Comparison of ENCODE assay signal across 23 cellular contexts in the genomic region with DNA sequence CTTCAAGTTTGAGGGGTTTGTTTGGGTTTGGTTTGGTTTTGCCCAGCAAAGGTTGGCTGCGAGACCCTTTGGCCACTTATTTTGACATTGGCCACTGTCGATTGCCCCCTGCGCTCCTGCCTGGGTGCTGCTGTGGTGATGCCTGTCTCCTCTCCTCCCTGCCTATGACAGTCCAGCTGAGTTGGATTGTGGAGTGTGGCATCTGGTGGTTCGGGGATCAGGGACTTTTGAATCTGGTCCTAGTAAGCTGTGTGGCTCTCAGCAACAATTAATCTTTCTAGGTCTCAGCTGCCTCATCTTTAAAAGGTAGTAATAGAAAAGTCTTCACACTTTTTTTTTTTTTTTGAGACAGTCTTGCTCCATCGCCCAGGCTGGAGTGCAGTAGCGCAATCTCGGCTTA. TPM values are rescaled to one million over a fixed set of nuclear protein-coding genes. Genes with fewer than 3 reads are reported as not detected.
DNase-seq lines count a peak whose midpoint lies in the region; ATAC-seq, FAIRE-seq and TF ChIP-seq lines count a peak whose summit lies in the region.
"Had no signal": no experiment of that assay in that cellular context is flagged by ENCODE, and none has a peak within 500 bp of the region (broad histone marks: within the 10 kb centered on the region; RNA-seq: fewer than 3 reads in every experiment).

No MANE protein-coding gene starts in this region.

- DNase-seq in D721Med (ENCODE audit: insufficient read length, low spot score) (peak; percentile 52), NCI-H82 treated with DMSO at 0.1 percent for 48 hours (lab: John Stamatoyannopoulos, UW; ENCODE audit: unreplicated experiment) (peak; percentile 93), lower lobe of right lung (peak; percentile 20), posterior vena cava (ENCODE audit: low spot score) (peak; percentile 30), glutamatergic neuron (no peak), occipital lobe (lab: John Stamatoyannopoulos, UW) (no peak)
- no peak for DNase-seq in stimulated activated naive B cell treated with anti-CD40 and anti-IgM and Interleukin-4, amounts not matched to agents 10 μg/mL and 1 μg/mL and 100 μg/mL, for 72 hours
- no peak for DNase-seq in stimulated activated naive CD8-positive, alpha-beta T cell treated with anti-CD3 and anti-CD28 coated beads, Interleukin-15, Interleukin-2, amounts not matched to agents 100 U/mL and 50 U/mL, for 24 hours
- DNase-seq: AML-193; C1 segment of cervical spinal cord; Caco-2; CD8-positive, alpha-beta T cell; H7; MM.1S; NCI-H2029; NCI-H446 treated with DMSO at 0.1 percent for 48 hours; SIG-M5; SK-N-SH had no signal

- H3K4me1 ChIP-seq in lower lobe of right lung, result peaks cover 23% of the 10 kb centered on the region

- no peaks in the 10 kb centered on the region for H3K36me3 ChIP-seq in lower lobe of right lung

- no peak for FAIRE-seq in D721Med (lab: Jason Lieb, UNC)
- FAIRE-seq: A204.1, GM19239, RCC 7860 had no signal

- no peaks in the 10 kb centered on the region for H3K27me3 ChIP-seq in lower lobe of right lung (ENCODE audit: low read depth)

- H3K4me3 Mint-ChIP-seq in glutamatergic neuron (ENCODE audit: unreplicated experiment), result no peak overlapping the region
- no peak overlapping the region for H3K4me3 Mint-ChIP-seq in stimulated activated naive B cell treated with anti-CD40 and anti-IgM and Interleukin-4, amounts not matched to agents 10 μg/mL and 1 μg/mL and 100 μg/mL, for 72 hours
- H3K4me3 Mint-ChIP-seq: CD8-positive, alpha-beta T cell; IgD-negative memory B cell had no signal

- intact Hi-C loops in lower lobe of right lung (cut with DNase I) (no loop called here), posterior vena cava (cut with DNase I) (no loop called here)

- H3K27ac Mint-ChIP-seq in glutamatergic neuron (ENCODE audit: unreplicated experiment), result no peak overlapping the region
- H3K27ac Mint-ChIP-seq in stimulated activated naive B cell treated with anti-CD40 and anti-IgM and Interleukin-4, amounts not matched to agents 10 μg/mL and 1 μg/mL and 100 μg/mL, for 72 hours, result no peak overlapping the region
- H3K27ac Mint-ChIP-seq: CD8-positive, alpha-beta T cell; IgD-negative memory B cell had no signal

- no peak overlapping the region for H3K4me3 ChIP-seq in lower lobe of right lung

- peaks cover 45% of the 10 kb centered on the region for H3K4me1 Mint-ChIP-seq in glutamatergic neuron (ENCODE audit: low read depth, unreplicated experiment)
- peaks cover 8 to 14% of the 10 kb centered on the region in 2 donors for H3K4me1 Mint-ChIP-seq in stimulated activated naive B cell treated with anti-CD40 and anti-IgM and Interleukin-4, amounts not matched to agents 10 μg/mL and 1 μg/mL and 100 μg/mL, for 72 hours

- H3K27me3 Mint-ChIP-seq in glutamatergic neuron (ENCODE audit: unreplicated experiment), result peaks cover 2% of the 10 kb centered on the region
- peaks cover 27% of the 10 kb centered on the region in 2 donors for H3K27me3 Mint-ChIP-seq in stimulated activated naive B cell treated with anti-CD40 and anti-IgM and Interleukin-4, amounts not matched to agents 10 μg/mL and 1 μg/mL and 100 μg/mL, for 72 hours

- no peaks in the 10 kb centered on the region for H3K36me3 Mint-ChIP-seq in glutamatergic neuron (ENCODE audit: unreplicated experiment)
- H3K36me3 Mint-ChIP-seq in stimulated activated naive B cell treated with anti-CD40 and anti-IgM and Interleukin-4, amounts not matched to agents 10 μg/mL and 1 μg/mL and 100 μg/mL, for 72 hours, result no peaks in the 10 kb centered on the region
- H3K36me3 Mint-ChIP-seq: CD8-positive, alpha-beta T cell; IgD-negative memory B cell had no signal

- peaks cover 10% of the 10 kb centered on the region for H3K9me3 Mint-ChIP-seq in glutamatergic neuron (ENCODE audit: unreplicated experiment)
- no peaks in the 10 kb centered on the region for H3K9me3 Mint-ChIP-seq in stimulated activated naive B cell treated with anti-CD40 and anti-IgM and Interleukin-4, amounts not matched to agents 10 μg/mL and 1 μg/mL and 100 μg/mL, for 72 hours
- H3K9me3 Mint-ChIP-seq: CD8-positive, alpha-beta T cell; IgD-negative memory B cell had no signal

- no peak for TF ChIP-seq CTCF in D721Med (IDR thresholded peaks at IDR 0.05; ENCODE audit: insufficient read depth, missing control alignments)
- TF ChIP-seq CTCF in lower lobe of right lung (IDR thresholded peaks at IDR 0.05), result no peak
- no peak for TF ChIP-seq CTCF in glutamatergic neuron (IDR thresholded peaks at IDR 0.05; ENCODE audit: partially characterized antibody, unreplicated experiment)

- H3K9me3 ChIP-seq in lower lobe of right lung, result no peaks in the 10 kb centered on the region
- H3K9me3 ChIP-seq: Caco-2, SK-N-SH had no signal

- H3K27ac ChIP-seq in lower lobe of right lung, result no peak overlapping the region
- H3K27ac ChIP-seq: KMS-11 had no signal

- ATAC-seq in lower lobe of right lung, result no peak
- ATAC-seq in stimulated activated naive B cell treated with anti-CD40 and anti-IgM and Interleukin-4, amounts not matched to agents 10 μg/mL and 1 μg/mL and 100 μg/mL, for 72 hours (replicated peaks), result no peak
- ATAC-seq in stimulated activated naive CD8-positive, alpha-beta T cell treated with anti-CD3 and anti-CD28 coated beads, Interleukin-15, Interleukin-2, amounts not matched to agents 100 U/mL and 50 U/mL, for 24 hours, result no peak
- ATAC-seq: CD8-positive, alpha-beta T cell had no signal

RNA-seq across cellular contexts. Expression of gene CDK5RAP3, which starts 27.1 kb away (rescaled TPM):
- 161 TPM for total RNA-seq in lower lobe of right lung
- total RNA-seq in posterior vena cava, result 10 to 100 TPM; 80.3 to 95.8 TPM
- 196 TPM for total RNA-seq in glutamatergic neuron (ENCODE audit: unreplicated experiment)
- 61.6 TPM for total RNA-seq in occipital lobe

RNA-seq across cellular contexts. Expression of gene COPZ2, which starts 39.6 kb away (rescaled TPM):
- total RNA-seq in lower lobe of right lung (22.9 TPM), posterior vena cava (100 to 1,000 TPM in 1 of 2 donors, 10 to 100 TPM in 1; 75.0 to 136 TPM), glutamatergic neuron (ENCODE audit: unreplicated experiment) (not detected), occipital lobe (1.7 TPM)
- total RNA-seq: H7 had no signal

RNA-seq across cellular contexts. Expression of gene PRR15L, which starts 40.4 kb away (rescaled TPM):
- total RNA-seq in lower lobe of right lung (48.1 TPM), posterior vena cava (not detected), glutamatergic neuron (ENCODE audit: unreplicated experiment) (not detected), occipital lobe (not detected)
- total RNA-seq: CD8-positive, alpha-beta T cell had no signal

RNA-seq across cellular contexts. Expression of gene NFE2L1, which starts 50.1 kb away (rescaled TPM):
- total RNA-seq in lower lobe of right lung (162 TPM), posterior vena cava (100 to 1,000 TPM; 255 to 263 TPM), glutamatergic neuron (ENCODE audit: unreplicated experiment) (190 TPM), occipital lobe (28.5 TPM)

RNA-seq across cellular contexts. Expression of gene PNPO, which starts 56.7 kb away (rescaled TPM):
- 29.2 TPM for total RNA-seq in lower lobe of right lung
- 10 to 100 TPM; 14.5 to 18.8 TPM for total RNA-seq in posterior vena cava
- 6.0 TPM for total RNA-seq in glutamatergic neuron (ENCODE audit: unreplicated experiment)
- 7.5 TPM for total RNA-seq in occipital lobe

Comparison
In these comparisons a context has a peak if more than half of its experiments do, and no peak if none do; other contexts are left out.
1. DNase-seq: peak in D721Med (single experiment), NCI-H82 treated with DMSO at 0.1 percent for 48 hours (single experiment), lower lobe of right lung (single experiment) and posterior vena cava (single experiment); none in glutamatergic neuron (single experiment), stimulated activated naive B cell treated with anti-CD40 and anti-IgM and Interleukin-4, amounts not matched to agents 10 μg/mL and 1 μg/mL and 100 μg/mL, for 72 hours (single experiment), occipital lobe (single experiment) and stimulated activated naive CD8-positive, alpha-beta T cell treated with anti-CD3 and anti-CD28 coated beads, Interleukin-15, Interleukin-2, amounts not matched to agents 100 U/mL and 50 U/mL, for 24 hours (single experiment).
2. RNA of gene PRR15L, which starts 40.4 kb away (total RNA-seq): 48.1 TPM in lower lobe of right lung (single experiment); not detected in posterior vena cava, not detected in glutamatergic neuron (single experiment) and not detected in occipital lobe (single experiment); every median in the first group is over 10 times any median in the second.